Comparison of ENCODE assay signal across 28 cellular contexts in the genomic region with DNA sequence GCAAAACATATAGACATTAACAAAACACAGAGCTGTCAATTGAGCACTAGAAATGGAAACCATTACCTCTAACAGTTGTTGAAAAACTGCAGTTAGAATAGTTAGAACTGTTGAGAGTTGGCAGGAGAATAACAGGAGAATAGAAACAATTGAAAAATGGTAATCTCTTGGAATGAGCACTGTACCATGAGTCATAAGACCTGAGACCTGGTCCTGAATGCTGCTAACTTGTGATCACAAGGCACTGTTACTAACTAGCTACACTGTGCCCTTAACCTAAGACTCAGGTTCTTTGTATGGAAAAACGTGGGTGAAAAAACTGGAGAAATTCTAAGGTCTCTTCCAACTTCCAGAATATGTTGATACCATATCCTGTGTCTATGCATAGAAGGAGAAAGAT. TPM values are rescaled to one million over a fixed set of nuclear protein-coding genes. Genes with fewer than 3 reads are reported as not detected.
"Had no signal": no experiment of that assay in that cellular context is flagged by ENCODE, and none has a peak within 500 bp of the region (broad histone marks: within the 10 kb centered on the region; RNA-seq: fewer than 3 reads in every experiment).

No MANE protein-coding gene starts in this region.

- H3K4me3 ChIP-seq: breast epithelium, gastrocnemius medialis, hepatocyte, psoas muscle, sigmoid colon, testis, transverse colon had no signal

- H2AFZ ChIP-seq: hepatocyte, parathyroid adenoma had no signal

- H3K36me3 ChIP-seq: breast epithelium, gastrocnemius medialis had no signal

- H3K36me3 Mint-ChIP-seq: activated naive CD8-positive, alpha-beta T cell treated with anti-CD3 and anti-CD28 coated beads, Interleukin-2, amount 10 ng/mL, durations not matched to agents 7 days and 5 days; naive B cell had no signal

- H3K9me3 Mint-ChIP-seq: activated CD8-positive, alpha-beta T cell treated with anti-CD3 and anti-CD28 coated beads for 36 hours; activated naive CD8-positive, alpha-beta T cell treated with anti-CD3 and anti-CD28 coated beads, Interleukin-2, amount 10 ng/mL, durations not matched to agents 7 days and 5 days; activated T-cell treated with anti-CD3 and anti-CD28 coated beads, Interleukin-2, amount 50 U/mL, for 4 hours; central memory CD8-positive, alpha-beta T cell; dendritic cell treated with granulocyte-macrophage colony-stimulating factor and Interleukin-4, amounts not matched to agents 40 ng/mL and 50 ng/mL, for 4 days; endodermal cell; mesothelial cell of epicardium; naive B cell had no signal

- H3K9me3 ChIP-seq: breast epithelium, gastrocnemius medialis, psoas muscle, sigmoid colon, testis, transverse colon had no signal

- H3K4me1 ChIP-seq: breast epithelium, gastrocnemius medialis, parathyroid adenoma, psoas muscle, testis had no signal

- H3K79me2 ChIP-seq: hepatocyte, parathyroid adenoma had no signal

- H3K4me3 Mint-ChIP-seq: activated CD8-positive, alpha-beta T cell treated with anti-CD3 and anti-CD28 coated beads for 36 hours; activated naive CD8-positive, alpha-beta T cell treated with anti-CD3 and anti-CD28 coated beads, Interleukin-2, amount 10 ng/mL, durations not matched to agents 7 days and 5 days; activated T-cell treated with anti-CD3 and anti-CD28 coated beads, Interleukin-2, amount 50 U/mL, for 4 hours; central memory CD8-positive, alpha-beta T cell; dendritic cell treated with granulocyte-macrophage colony-stimulating factor and Interleukin-4, amounts not matched to agents 40 ng/mL and 50 ng/mL, for 4 days; endodermal cell; mesothelial cell of epicardium; naive B cell had no signal

- DNase-seq: activated CD4-positive, alpha-beta T cell treated with anti-CD3 and anti-CD28 coated beads, Interleukin-2, amount 50 U/mL, for 1 hour; activated CD8-positive, alpha-beta T cell treated with anti-CD3 and anti-CD28 coated beads for 36 hours; activated naive CD4-positive, alpha-beta T cell; activated naive CD8-positive, alpha-beta T cell treated with anti-CD3 and anti-CD28 coated beads, Interleukin-2, amount 10 ng/mL, durations not matched to agents 7 days and 5 days; activated T-cell treated with anti-CD3 and anti-CD28 coated beads, Interleukin-2, amount 50 U/mL, for 4 hours; amygdala; endodermal cell; gastrocnemius medialis; left colon; mammary epithelial cell; naive B cell; psoas muscle; sigmoid colon; small intestine; stimulated activated CD4-positive, alpha-beta T cell treated with anti-CD3 and anti-CD28 coated beads, Interleukin-15, amount 100 ng/mL, for 24 hours; stimulated activated CD4-positive, alpha-beta T cell treated with anti-CD3 and anti-CD28 coated beads, Interleukin-2, amount 100 ng/mL, for 24 hours; stimulated activated naive CD4-positive, alpha-beta T cell; T-helper 2 cell; testis; transverse colon had no signal

- H3K4me2 ChIP-seq: hepatocyte had no signal

- H3K27ac Mint-ChIP-seq: activated CD8-positive, alpha-beta T cell treated with anti-CD3 and anti-CD28 coated beads for 36 hours; activated naive CD8-positive, alpha-beta T cell treated with anti-CD3 and anti-CD28 coated beads, Interleukin-2, amount 10 ng/mL, durations not matched to agents 7 days and 5 days; dendritic cell treated with granulocyte-macrophage colony-stimulating factor and Interleukin-4, amounts not matched to agents 40 ng/mL and 50 ng/mL, for 4 days; endodermal cell; mesothelial cell of epicardium; naive B cell had no signal

- H3K9ac ChIP-seq: parathyroid adenoma had no signal

- H3K27me3 Mint-ChIP-seq: dendritic cell treated with granulocyte-macrophage colony-stimulating factor and Interleukin-4, amounts not matched to agents 40 ng/mL and 50 ng/mL, for 4 days; naive B cell had no signal

- H3K27ac ChIP-seq: breast epithelium, gastrocnemius medialis, hepatocyte, parathyroid adenoma, psoas muscle, sigmoid colon, testis, transverse colon had no signal

- H3K4me1 Mint-ChIP-seq: activated naive CD8-positive, alpha-beta T cell treated with anti-CD3 and anti-CD28 coated beads, Interleukin-2, amount 10 ng/mL, durations not matched to agents 7 days and 5 days; central memory CD8-positive, alpha-beta T cell; endodermal cell; mesothelial cell of epicardium; naive B cell had no signal

- ATAC-seq: activated CD8-positive, alpha-beta T cell treated with anti-CD3 and anti-CD28 coated beads for 36 hours; esophagus mucosa; gastrocnemius medialis; left colon; psoas muscle had no signal

- H3K27me3 ChIP-seq: breast epithelium, gastrocnemius medialis, hepatocyte, sigmoid colon, testis, transverse colon had no signal

RNA-seq across cellular contexts. Expression of a gene that starts 29.3 kb away (rescaled TPM):
- polyA plus RNA-seq: neural cell had no signal

RNA-seq across cellular contexts. Expression of a gene that starts 40.3 kb away (rescaled TPM):
- polyA plus RNA-seq: neural cell had no signal
